ENCODE assay signal across 21 cellular contexts in the genomic region with DNA sequence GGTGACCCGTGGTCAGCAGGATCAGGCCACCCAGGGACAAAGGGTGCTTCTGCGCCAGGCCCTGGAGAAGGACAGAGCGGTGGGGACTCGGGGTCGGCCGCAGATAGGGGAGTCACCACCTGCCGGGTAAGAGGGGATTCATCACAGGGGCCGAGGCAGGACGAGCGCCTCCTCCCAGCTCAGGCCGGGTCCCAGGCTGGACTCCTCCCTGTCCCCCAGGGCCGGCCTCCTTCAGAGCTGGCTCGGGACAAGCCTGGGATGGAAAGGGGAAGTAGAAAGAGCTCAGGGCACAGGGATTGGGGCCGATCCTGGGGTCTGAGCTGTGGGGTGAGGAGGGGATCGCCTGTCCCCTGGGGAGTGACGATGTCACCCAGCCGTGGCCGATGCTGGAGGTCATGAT.
"Had no signal": no experiment of that assay in that cellular context is flagged by ENCODE, and none has a peak within 500 bp of the region (broad histone marks: within the 10 kb centered on the region; RNA-seq: fewer than 3 reads in every experiment).

No MANE protein-coding gene starts in this region.

- H3K36me3 ChIP-seq: pancreas, spleen had no signal

- DNase-seq: effector CD4-positive, alpha-beta T cell; endodermal cell; erythroblast; foreskin melanocyte; head of caudate nucleus; hippocampal formation; kidney glomerular epithelial cell; mammary epithelial cell; mucosa of descending colon; naive thymus-derived CD8-positive, alpha-beta T cell; pancreas; spleen; stimulated activated CD4-positive, alpha-beta T cell treated with anti-CD3 and anti-CD28 coated beads, Interleukin-15, amount 100 ng/mL, for 24 hours; stimulated activated CD4-positive, alpha-beta T cell treated with anti-CD3 and anti-CD28 coated beads, Interleukin-1b, Interleukin-23, amount 100 ng/mL, for 48 hours; stimulated activated CD4-positive, alpha-beta T cell treated with anti-CD3 and anti-CD28 coated beads, Interleukin-4, amount 100 ng/mL, for 24 hours; stimulated activated naive B cell treated with anti-CD40 and anti-IgM and Interleukin-4, amounts not matched to agents 10 μg/mL and 1 μg/mL and 100 μg/mL, for 72 hours; stimulated activated naive CD8-positive, alpha-beta T cell treated with anti-CD3 and anti-CD28 coated beads, Interleukin-15, amount 100 ng/mL, for 72 hours; trophoblast cell had no signal

- H3K27me3 ChIP-seq: pancreas had no signal

- H3K9me3 ChIP-seq: mucosa of descending colon, pancreas, spleen had no signal

- H3K4me1 ChIP-seq: pancreas, spleen had no signal

- H3K27ac ChIP-seq: coronary artery, pancreas, spleen had no signal

- ATAC-seq: mucosa of descending colon; naive thymus-derived CD8-positive, alpha-beta T cell; pancreas; sciatic nerve; stimulated activated naive B cell treated with anti-CD40 and anti-IgM and Interleukin-4, amounts not matched to agents 10 μg/mL and 1 μg/mL and 100 μg/mL, for 72 hours had no signal

- H3K4me3 ChIP-seq: coronary artery, mucosa of descending colon, spleen had no signal

- FAIRE-seq: islet of Langerhans, pancreas had no signal
